In genomic region chrX:17022205-17022604, GRCh38 we compare ENCODE assay signal across 18 cellular contexts.
DNase-seq lines count a peak whose midpoint lies in the region; ATAC-seq and TF ChIP-seq lines count a peak whose summit lies in the region.
"Had no signal": no experiment of that assay in that cellular context is flagged by ENCODE, and none has a peak within 500 bp of the region (broad histone marks: within the 10 kb centered on the region; RNA-seq: fewer than 3 reads in every experiment).

No MANE protein-coding gene starts in this region.

- H3K9me1 ChIP-seq in IMR-90 (ENCODE audit: insufficient read depth, low read length), result no peaks in the 10 kb centered on the region

- H3K4me2 ChIP-seq in IMR-90 (ENCODE audit: low read depth, low read length), result no peak overlapping the region

- H3K4me3 Mint-ChIP-seq in activated T-helper 17 cell treated with anti-CD3 and anti-CD28 coated beads, Interleukin-2, amount 50 U/mL, for 72 hours, result no peak overlapping the region
- H3K4me3 Mint-ChIP-seq: activated CD4-positive, alpha-beta T cell treated with anti-CD3 and anti-CD28 coated beads, Interleukin-2, amount 10 ng/mL, durations not matched to agents 24 days and 14 days; memory B cell; stimulated activated memory B cell treated with anti-CD40 and anti-IgM and Interleukin-4, amounts not matched to agents 10 μg/mL and 1 μg/mL and 100 μg/mL, for 72 hours had no signal

- no peak overlapping the region for H4K91ac ChIP-seq in IMR-90 (ENCODE audit: insufficient read depth, low read depth, low read length)

- H2BK5ac ChIP-seq in IMR-90 (ENCODE audit: low read depth, low read length, poor library complexity, severe bottlenecking), result no peak overlapping the region

- H3K18ac ChIP-seq in IMR-90 (ENCODE audit: low read depth, low read length), result no peak overlapping the region

- DNase-seq in AG04450 (ENCODE audit: low read depth, low spot score) (peak; percentile 24), IMR-90 (peak; percentile 35), RPMI8226 (peak; percentile 87), fibroblast of peridontal ligament (ENCODE audit: extremely low read depth) (peak; percentile 22), iPS-NIHi7 (ENCODE audit: extremely low spot score) (no peak), NCI-H2029 (lab: John Stamatoyannopoulos, UW) (no peak)
- DNase-seq: activated CD4-positive, alpha-beta T cell treated with anti-CD3 and anti-CD28 coated beads, Interleukin-2, amount 10 ng/mL, durations not matched to agents 24 days and 14 days; activated effector memory CD4-positive, alpha-beta T cell treated with anti-CD3 and anti-CD28 coated beads, Interleukin-2, amount 50 U/mL, for 16 hours; cortex of kidney; DND-41; NCI-H1436; pancreas; PC-3; uterus had no signal

- no peaks in the 10 kb centered on the region for H3K27me3 ChIP-seq in AG04450 (ENCODE audit: control insufficient read depth, insufficient read depth, low read length)
- peaks cover 14% of the 10 kb centered on the region for H3K27me3 ChIP-seq in IMR-90 (ENCODE audit: control insufficient read depth, insufficient read depth, low read length)
- H3K27me3 ChIP-seq: pancreas, uterus had no signal

- no peak overlapping the region for H3K56ac ChIP-seq in IMR-90 (ENCODE audit: extremely low read depth, insufficient read depth, low read length)

- no TSS peak for BruUV-seq in IMR-90 (replicated peaks; lab: Mats Ljungman, UMichigan)

- no peak for TF ChIP-seq CTCF in AG04450 (IDR thresholded peaks at IDR 0.05; ENCODE audit: low read depth, low read length)
- no peak for TF ChIP-seq CTCF in IMR-90 (conservative IDR thresholded peaks at IDR 0.05; ENCODE audit: low read depth, low read length)

- H2AK5ac ChIP-seq in IMR-90 (ENCODE audit: low read depth, low read length), result no peak overlapping the region

- TF ChIP-seq POLR2A in IMR-90 (IDR thresholded peaks at IDR 0.05; ENCODE audit: low read depth, low read length), result no peak

- CTCF ChIA-PET in AG04450 (lab: Charles Lee), result interaction anchor here (3.5 kb wide), 1 partner anchor 24 kb away, joined by 14 read pairs; no protein-coding TSS in a partner anchor
- CTCF ChIA-PET in IMR-90 (lab: Yijun Ruan, JAX), result no interaction called here

- no peaks in the 10 kb centered on the region for H3K79me1 ChIP-seq in IMR-90 (ENCODE audit: low read depth in 1 of 2, low read length in 2 of 2)

- no peak overlapping the region for H3K23ac ChIP-seq in IMR-90 (ENCODE audit: low read depth, low read length)

- TF ChIP-seq RAD21 in IMR-90 (IDR thresholded peaks at IDR 0.05; ENCODE audit: low read length), result no peak

- H3K36me3 Mint-ChIP-seq in activated T-helper 17 cell treated with anti-CD3 and anti-CD28 coated beads, Interleukin-2, amount 50 U/mL, for 72 hours (ENCODE audit: low read depth), result no peaks in the 10 kb centered on the region
- H3K36me3 Mint-ChIP-seq: memory B cell; stimulated activated memory B cell treated with anti-CD40 and anti-IgM and Interleukin-4, amounts not matched to agents 10 μg/mL and 1 μg/mL and 100 μg/mL, for 72 hours had no signal

- H4K5ac ChIP-seq in IMR-90 (ENCODE audit: low read depth, low read length), result no peak overlapping the region

- ATAC-seq in IMR-90 (ENCODE audit: low read depth) (no peak), GM21447 (IDR thresholded peaks at IDR 0.05; ENCODE audit: unreplicated experiment) (no peak)
- no peak for ATAC-seq in activated T-helper 17 cell treated with anti-CD3 and anti-CD28 coated beads, Interleukin-2, amount 50 U/mL, for 72 hours (replicated peaks)
- ATAC-seq: pancreas; PC-3; stimulated activated memory B cell treated with anti-CD40 and anti-IgM and Interleukin-4, amounts not matched to agents 10 μg/mL and 1 μg/mL and 100 μg/mL, for 72 hours had no signal

- in situ Hi-C loops in IMR-90 (cut with MboI; ENCODE audit: low sequenced_read_pairs), result no loop called here

- intact Hi-C loops in IMR-90 (cut with micrococcal nuclease), result no loop called here

- no peak overlapping the region for H3K27ac Mint-ChIP-seq in activated T-helper 17 cell treated with anti-CD3 and anti-CD28 coated beads, Interleukin-2, amount 50 U/mL, for 72 hours
- H3K27ac Mint-ChIP-seq: activated CD4-positive, alpha-beta T cell treated with anti-CD3 and anti-CD28 coated beads, Interleukin-2, amount 10 ng/mL, durations not matched to agents 24 days and 14 days; memory B cell; stimulated activated memory B cell treated with anti-CD40 and anti-IgM and Interleukin-4, amounts not matched to agents 10 μg/mL and 1 μg/mL and 100 μg/mL, for 72 hours had no signal

- H2AFZ ChIP-seq in IMR-90 (replicated peaks; ENCODE audit: low read length, poor library complexity), result no peak overlapping the region

- no peak overlapping the region for H2BK20ac ChIP-seq in IMR-90 (ENCODE audit: low read depth, low read length)

- no peak overlapping the region for H4K8ac ChIP-seq in IMR-90 (ENCODE audit: low read depth in 2 of 2, low read length in 2 of 2)

- H3K9me3 Mint-ChIP-seq in activated T-helper 17 cell treated with anti-CD3 and anti-CD28 coated beads, Interleukin-2, amount 50 U/mL, for 72 hours, result no peaks in the 10 kb centered on the region
- H3K9me3 Mint-ChIP-seq: activated CD4-positive, alpha-beta T cell treated with anti-CD3 and anti-CD28 coated beads, Interleukin-2, amount 10 ng/mL, durations not matched to agents 24 days and 14 days; memory B cell; stimulated activated memory B cell treated with anti-CD40 and anti-IgM and Interleukin-4, amounts not matched to agents 10 μg/mL and 1 μg/mL and 100 μg/mL, for 72 hours had no signal

- WGBS in IMR-90 (ENCODE audit: extremely low coverage in 2 of 2, insufficient read length in 1 of 2), 2 experiments, result no CpG with 5 or more reads among the region's 5 CpGs

- no peaks in the 10 kb centered on the region for H3K4me1 ChIP-seq in IMR-90 (ENCODE audit: control insufficient read depth, insufficient read depth, low read length)
- H3K4me1 ChIP-seq: pancreas, uterus had no signal

- no peaks in the 10 kb centered on the region for H3K4me1 Mint-ChIP-seq in activated T-helper 17 cell treated with anti-CD3 and anti-CD28 coated beads, Interleukin-2, amount 50 U/mL, for 72 hours
- H3K4me1 Mint-ChIP-seq: activated CD4-positive, alpha-beta T cell treated with anti-CD3 and anti-CD28 coated beads, Interleukin-2, amount 10 ng/mL, durations not matched to agents 24 days and 14 days; memory B cell had no signal

- H3K27ac ChIP-seq in AG04450 (ENCODE audit: low read depth, low read length) (no peak overlapping the region), IMR-90 (ENCODE audit: insufficient read depth, low read length) (no peak overlapping the region)
- H3K27ac ChIP-seq: pancreas, uterus had no signal

- H3K27me3 Mint-ChIP-seq in activated T-helper 17 cell treated with anti-CD3 and anti-CD28 coated beads, Interleukin-2, amount 50 U/mL, for 72 hours, result no peaks in the 10 kb centered on the region
- H3K27me3 Mint-ChIP-seq: activated CD4-positive, alpha-beta T cell treated with anti-CD3 and anti-CD28 coated beads, Interleukin-2, amount 10 ng/mL, durations not matched to agents 24 days and 14 days; memory B cell; stimulated activated memory B cell treated with anti-CD40 and anti-IgM and Interleukin-4, amounts not matched to agents 10 μg/mL and 1 μg/mL and 100 μg/mL, for 72 hours had no signal

- H3K9me3 ChIP-seq in AG04450 (ENCODE audit: control insufficient read depth, insufficient read depth, low read length) (no peaks in the 10 kb centered on the region), IMR-90 (ENCODE audit: control insufficient read depth, insufficient read depth, low read length) (no peaks in the 10 kb centered on the region)
- H3K9me3 ChIP-seq: pancreas, uterus had no signal

- H4K20me1 ChIP-seq in IMR-90 (ENCODE audit: insufficient read depth, low read length), result no peaks in the 10 kb centered on the region

- H3K9ac ChIP-seq in IMR-90 (ENCODE audit: low read depth, low read length), result no peak overlapping the region

- no peak overlapping the region for H3K14ac ChIP-seq in IMR-90 (replicated peaks; ENCODE audit: low read depth, low read length)

- H3K4me3 ChIP-seq in AG04450 (ENCODE audit: low read depth, low read length) (no peak overlapping the region), IMR-90 (ENCODE audit: insufficient read depth, low read depth, low read length) (no peak overlapping the region)
- H3K4me3 ChIP-seq: pancreas, uterus had no signal

- no peak overlapping the region for H2BK120ac ChIP-seq in IMR-90 (ENCODE audit: low read depth, low read length)

- H3K36me3 ChIP-seq in IMR-90 (ENCODE audit: control insufficient read depth, insufficient read depth, low read length), result no peaks in the 10 kb centered on the region
- H3K36me3 ChIP-seq: pancreas, uterus had no signal

- dilution Hi-C loops in IMR-90 (cut with HindIII; ENCODE audit: low sequenced_read_pairs, unreplicated experiment), result no loop called here

- no peak overlapping the region for H2AK9ac ChIP-seq in IMR-90 (replicated peaks; ENCODE audit: low read depth, low read length, poor library complexity)

- POLR2A ChIA-PET in AG04450 (lab: Yijun Ruan, JAX), result no interaction called here
- POLR2A ChIA-PET in IMR-90 (lab: Charles Lee; ENCODE audit: unreplicated experiment), result no interaction called here

- no peak overlapping the region for H2BK15ac ChIP-seq in IMR-90 (ENCODE audit: low read depth, low read length)

- no peak overlapping the region for H3K4ac ChIP-seq in IMR-90 (ENCODE audit: low read depth, low read length)

TF ChIP-seq in IMR-90, 13 proteins besides CTCF, POLR2A, EP300 and RAD21:
- TF ChIP-seq MAFK (IDR thresholded peaks at IDR 0.05; ENCODE audit: low read depth, low read length) (no peak), USF2 (IDR thresholded peaks at IDR 0.05; ENCODE audit: low read depth, low read length) (no peak), CEBPB (IDR thresholded peaks at IDR 0.05; ENCODE audit: low read depth, low read length) (no peak), CHD1 (IDR thresholded peaks at IDR 0.05; ENCODE audit: low read depth, low read length) (no peak), NFE2L2 (IDR thresholded peaks at IDR 0.05; ENCODE audit: low read depth, low read length) (no peak), ELK1 (IDR thresholded peaks at IDR 0.05; ENCODE audit: borderline replicate concordance, low read depth, low read length) (no peak)

Comparison
In these comparisons a context has a peak if more than half of its experiments do, and no peak if none do; other contexts are left out.
1. DNase-seq: peak in AG04450 (single experiment), IMR-90 (single experiment), RPMI8226 (single experiment) and fibroblast of peridontal ligament (single experiment); none in iPS-NIHi7 (single experiment) and NCI-H2029 (single experiment).